8 cellular contexts compared by ENCODE assay signal in genomic region chr12:90883456-90883855, GRCh38.
"Had no signal": no experiment of that assay in that cellular context is flagged by ENCODE, and none has a peak within 500 bp of the region (broad histone marks: within the 10 kb centered on the region; RNA-seq: fewer than 3 reads in every experiment).

No MANE protein-coding gene starts in this region.

- ATAC-seq: GM12878 had no signal

- H3K4me3 ChIP-seq: GM12878 had no signal

- DNase-seq: GDM1, GF-D8 had no signal

- FAIRE-seq: G401.6, GM12878, GM12891, GM12892, GM18507, GM19239 had no signal
